In genomic region chr4:9977518-9978031, GRCh38 we compare ENCODE assay signal across 27 cellular contexts. TPM values are rescaled to one million over a fixed set of nuclear protein-coding genes. Genes with fewer than 3 reads are reported as not detected.
"Had no signal": no experiment of that assay in that cellular context is flagged by ENCODE, and none has a peak within 500 bp of the region (broad histone marks: within the 10 kb centered on the region; RNA-seq: fewer than 3 reads in every experiment).

No MANE protein-coding gene starts in this region.

- H2AFZ ChIP-seq: neural progenitor cell had no signal

- H3K36me3 Mint-ChIP-seq: neural progenitor cell; stimulated activated effector memory CD8-positive, alpha-beta T cell treated with anti-CD3 and anti-CD28 coated beads, Interleukin-12 subunit alpha, Interleukin-12 subunit beta, amount 100 ng/mL, for 72 hours had no signal

- H3K4me2 ChIP-seq: neural progenitor cell had no signal

- H3K4me1 ChIP-seq: neural progenitor cell, pancreas, prostate gland, right lobe of liver, sigmoid colon, stomach, thyroid gland, tibial nerve, upper lobe of right lung had no signal

- H3K9me3 ChIP-seq: pancreas, prostate gland, right lobe of liver, stomach, thoracic aorta, thyroid gland, upper lobe of right lung had no signal

- H3K4me3 ChIP-seq: neural progenitor cell, pancreas, prostate gland, right lobe of liver, sigmoid colon, stomach, thoracic aorta, thyroid gland, tibial nerve, upper lobe of right lung had no signal

- H3K4me3 Mint-ChIP-seq: naive thymus-derived CD4-positive, alpha-beta T cell; natural killer cell; nephron; neural progenitor cell; stimulated activated effector memory CD8-positive, alpha-beta T cell treated with anti-CD3 and anti-CD28 coated beads, Interleukin-12 subunit alpha, Interleukin-12 subunit beta, amount 100 ng/mL, for 72 hours; stimulated activated naive B cell treated with anti-CD40 and anti-IgM and Interleukin-4, amounts not matched to agents 10 μg/mL and 1 μg/mL and 100 μg/mL, for 72 hours; stimulated activated naive CD8-positive, alpha-beta T cell treated with anti-CD3 and anti-CD28 coated beads, Interleukin-15, Interleukin-2, amounts not matched to agents 100 ng/mL and 50 ng/mL, for 24 hours had no signal

- DNase-seq: naive thymus-derived CD4-positive, alpha-beta T cell; natural killer cell; occipital lobe; pancreas; retina; right cardiac atrium; right lobe of liver; sigmoid colon; small intestine; stimulated activated CD4-positive, alpha-beta T cell treated with anti-CD3 and anti-CD28 coated beads, Interleukin-15, amount 100 ng/mL, for 24 hours; stimulated activated CD4-positive, alpha-beta T cell treated with anti-CD3 and anti-CD28 coated beads, Interleukin-2, amount 100 ng/mL, for 24 hours; stimulated activated CD4-positive, alpha-beta T cell treated with anti-CD3 and anti-CD28 coated beads, Interleukin-2, amount 100 ng/mL, for 48 hours; stimulated activated CD4-positive, alpha-beta T cell treated with anti-CD3 and anti-CD28 coated beads, Interleukin-4, amount 100 ng/mL, for 24 hours; stimulated activated naive B cell treated with anti-CD40 and anti-IgM and Interleukin-4, amounts not matched to agents 10 μg/mL and 1 μg/mL and 100 μg/mL, for 72 hours; stimulated activated naive CD4-positive, alpha-beta T cell treated with Interleukin-2 at 50 U/mL for 16 hours; stomach; thyroid gland; trophoblast cell; upper lobe of right lung had no signal

- H3K4me1 Mint-ChIP-seq: nephron; stimulated activated effector memory CD8-positive, alpha-beta T cell treated with anti-CD3 and anti-CD28 coated beads, Interleukin-12 subunit alpha, Interleukin-12 subunit beta, amount 100 ng/mL, for 72 hours had no signal

- H3K36me3 ChIP-seq: neural progenitor cell, pancreas, prostate gland, stomach, thoracic aorta, thyroid gland, upper lobe of right lung had no signal

- H3K9ac ChIP-seq: neural progenitor cell had no signal

- H3K27ac Mint-ChIP-seq: naive thymus-derived CD4-positive, alpha-beta T cell; natural killer cell; nephron; neural progenitor cell; stimulated activated effector memory CD8-positive, alpha-beta T cell treated with anti-CD3 and anti-CD28 coated beads, Interleukin-12 subunit alpha, Interleukin-12 subunit beta, amount 100 ng/mL, for 72 hours; stimulated activated naive B cell treated with anti-CD40 and anti-IgM and Interleukin-4, amounts not matched to agents 10 μg/mL and 1 μg/mL and 100 μg/mL, for 72 hours; stimulated activated naive CD8-positive, alpha-beta T cell treated with anti-CD3 and anti-CD28 coated beads, Interleukin-15, Interleukin-2, amounts not matched to agents 100 ng/mL and 50 ng/mL, for 24 hours had no signal

- H3K27ac ChIP-seq: neural progenitor cell, pancreas, prostate gland, right lobe of liver, sigmoid colon, stomach, thoracic aorta, thyroid gland, tibial nerve, upper lobe of right lung had no signal

- ATAC-seq: naive thymus-derived CD4-positive, alpha-beta T cell; natural killer cell; pancreas; right cardiac atrium; stimulated activated naive B cell treated with anti-CD40 and anti-IgM and Interleukin-4, amounts not matched to agents 10 μg/mL and 1 μg/mL and 100 μg/mL, for 72 hours had no signal

- H3K27me3 Mint-ChIP-seq: stimulated activated naive CD8-positive, alpha-beta T cell treated with anti-CD3 and anti-CD28 coated beads, Interleukin-15, Interleukin-2, amounts not matched to agents 100 ng/mL and 50 ng/mL, for 24 hours had no signal

- H3K27me3 ChIP-seq: pancreas, right lobe of liver, sigmoid colon, stomach, thyroid gland, tibial nerve, upper lobe of right lung had no signal

RNA-seq across cellular contexts. Expression of gene SLC2A9, which starts 43.7 kb away (rescaled TPM):
- polyA plus RNA-seq: neural cell had no signal
